ENCODE assay signal across 12 cellular contexts in the genomic region with DNA sequence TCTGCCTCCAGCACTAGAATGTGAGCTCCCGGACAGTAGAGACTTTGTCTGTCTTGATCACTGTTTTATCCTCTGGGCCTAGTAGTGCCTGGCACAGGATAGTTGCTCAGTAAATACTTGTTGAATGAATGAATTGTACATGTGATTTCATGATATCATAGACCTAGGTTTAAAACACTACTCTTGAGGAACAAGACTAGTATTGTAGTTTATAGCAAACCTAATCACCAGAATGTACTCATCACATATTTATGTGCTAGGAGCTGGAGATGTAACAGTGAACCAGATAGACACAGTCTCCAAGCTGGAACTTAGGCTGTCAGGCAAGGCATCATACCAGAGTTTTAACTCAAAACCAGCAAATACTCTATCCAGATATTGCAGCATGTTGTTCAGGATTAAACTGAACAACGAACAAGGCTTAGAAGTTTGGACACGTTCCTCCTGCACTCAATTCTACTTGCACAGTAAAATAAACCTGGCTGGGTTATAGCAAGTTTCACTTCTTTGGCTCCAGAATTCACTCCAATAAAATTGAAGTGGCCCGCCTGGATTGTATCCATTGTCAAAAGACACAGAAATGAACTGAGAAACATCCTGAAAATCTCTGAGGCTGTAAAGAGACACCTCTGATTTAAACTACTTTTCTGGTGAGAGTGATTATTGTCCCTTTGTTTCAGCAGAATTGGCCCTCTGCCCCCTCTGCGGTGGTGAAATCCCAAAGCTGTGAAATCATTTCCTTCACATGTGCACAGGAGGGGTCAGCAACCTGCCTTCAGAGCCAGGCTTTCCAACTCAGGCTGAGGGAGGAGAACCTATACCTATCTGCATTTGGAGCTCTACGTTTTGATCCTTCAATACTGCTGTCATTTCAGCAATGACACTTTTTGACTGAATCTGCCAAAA. TPM values are rescaled to one million over a fixed set of nuclear protein-coding genes. Genes with fewer than 3 reads are reported as not detected.
A peak's percentile ranks its signal among the peaks of the same experiment; 100 is the strongest.
DNase-seq lines count a peak whose midpoint lies in the region; ATAC-seq, FAIRE-seq and TF ChIP-seq lines count a peak whose summit lies in the region.
"Had no signal": no experiment of that assay in that cellular context is flagged by ENCODE, and none has a peak within 500 bp of the region (broad histone marks: within the 10 kb centered on the region; RNA-seq: fewer than 3 reads in every experiment).

No MANE protein-coding gene starts in this region.

- DNase-seq in SKM-1 treated with dmso at 0.1 percent for 144 hours (lab: John Stamatoyannopoulos, UW; ENCODE audit: unreplicated experiment): peak; percentile 2
- DNase-seq in SKM-1 (lab: John Stamatoyannopoulos, UW; ENCODE audit: unreplicated experiment): no peak
- no peak for DNase-seq in chondrocyte (ENCODE audit: low spot score)
- peak in 1 of 2 donors; percentile 51 for DNase-seq in left lung
- peak; percentile 47 for DNase-seq in transverse colon
- no peak for DNase-seq in NCI-H748 treated with DMSO at 0.1 percent for 48 hours (lab: John Stamatoyannopoulos, UW)
- no peak for DNase-seq in frontal cortex (ENCODE audit: low spot score in 2 of 2)
- no peak for DNase-seq in AG08396 (ENCODE audit: low spot score)
- DNase-seq: 8988T, endodermal cell had no signal

- TF ChIP-seq EP300 in transverse colon (IDR thresholded peaks at IDR 0.05; ENCODE audit: low read depth): no peak

- peaks cover 59% of the 10 kb centered on the region for H3K4me1 Mint-ChIP-seq in chondrocyte (ENCODE audit: low read depth)

- H3K27ac Mint-ChIP-seq in chondrocyte (ENCODE audit: unreplicated experiment): peak overlapping the region; percentile 76
- H3K27ac Mint-ChIP-seq: endodermal cell had no signal

- 59 to 67% methylated on average over 1 to 6 of the region's 6 CpGs for WGBS in transverse colon (ENCODE audit: low coverage in 1 of 2), 2 donors

- no peak overlapping the region for H3K4me3 Mint-ChIP-seq in chondrocyte (ENCODE audit: unreplicated experiment)
- H3K4me3 Mint-ChIP-seq: endodermal cell had no signal

- intact Hi-C loops in left lung (cut with DNase I): no loop called here
- intact Hi-C loops in transverse colon (cut with DNase I; ENCODE audit: low total_unique reads): no loop called here

- H3K36me3 Mint-ChIP-seq in chondrocyte (ENCODE audit: low read depth): no peaks in the 10 kb centered on the region

- no peak for TF ChIP-seq POLR2A in transverse colon (IDR thresholded peaks at IDR 0.05)

- H3K9me3 Mint-ChIP-seq in chondrocyte (ENCODE audit: low read depth): peaks cover 5% of the 10 kb centered on the region

- in situ Hi-C loops in transverse colon (cut with MboI; ENCODE audit: low pct_ligation_motif_present in 1 of 4, low pct_unique_long_range_greater_than_20kb in 1 of 4, low sequenced_read_pairs in 3 of 4): loop anchor here in 1 of 4 donors (25.0 kb wide), 1 partner anchor 110 kb away; a partner anchor contains a TSS

- H3K27me3 Mint-ChIP-seq in chondrocyte (ENCODE audit: low read depth): no peaks in the 10 kb centered on the region

- H3K27ac ChIP-seq in left lung (peak overlapping the region; percentile 28 to 89), transverse colon (peak overlapping the region; percentile 54 to 85 (median 75))
- H3K27ac ChIP-seq: suprapubic skin had no signal

- FAIRE-seq in frontal cortex (lab: Jason Lieb, UNC): no peak
- FAIRE-seq: K562 had no signal

- H3K4me1 ChIP-seq in left lung (peaks cover 25 to 93% of the 10 kb centered on the region in 2 donors), transverse colon (peaks cover 0 to 30% (median 4%) of the 10 kb centered on the region in 4 donors)

- H3K4me3 ChIP-seq in left lung: no peak overlapping the region
- no peak overlapping the region for H3K4me3 ChIP-seq in transverse colon
- H3K4me3 ChIP-seq: K562, suprapubic skin had no signal

- TF ChIP-seq CTCF in chondrocyte (IDR thresholded peaks at IDR 0.05) (no peak), left lung (IDR thresholded peaks at IDR 0.05) (no peak), transverse colon (IDR thresholded peaks at IDR 0.05) (no peak)

- no peaks in the 10 kb centered on the region for H3K36me3 ChIP-seq in left lung
- H3K36me3 ChIP-seq in transverse colon: no peaks in the 10 kb centered on the region
- H3K36me3 ChIP-seq: suprapubic skin had no signal

- ATAC-seq in left lung: peak; percentile 26
- ATAC-seq: K562 had no signal

- H3K27me3 ChIP-seq in left lung: no peaks in the 10 kb centered on the region
- no peaks in the 10 kb centered on the region for H3K27me3 ChIP-seq in transverse colon
- H3K27me3 ChIP-seq: suprapubic skin had no signal

- H3K9me3 ChIP-seq in left lung: no peaks in the 10 kb centered on the region
- no peaks in the 10 kb centered on the region for H3K9me3 ChIP-seq in transverse colon
- H3K9me3 ChIP-seq: suprapubic skin had no signal

RNA-seq across cellular contexts. Expression of a gene that starts 23.2 kb away (rescaled TPM):
- total RNA-seq in chondrocyte: 2.0 to 2.4 TPM (median 2.2 TPM) in 3 replicates
- 10 to 100 TPM in 1 of 2 donors, 1 to 10 TPM in 1; 6.6 to 15.0 TPM for total RNA-seq in left lung
- 1 to 10 TPM in 3 of 4 donors, under 1 TPM in 1; 0.37 to 4.4 (median 3.0) TPM for total RNA-seq in transverse colon
- total RNA-seq in frontal cortex: 0.82 TPM

RNA-seq across cellular contexts. Expression of a gene that starts 35.0 kb away (rescaled TPM):
- total RNA-seq in chondrocyte (31.1 to 38.1 TPM (median 31.2 TPM) in 3 replicates), left lung (10 to 100 TPM; 22.3 to 42.5 TPM), transverse colon (100 to 1,000 TPM in 1 of 4 donors, 10 to 100 TPM in 3; 12.7 to 134 (median 24.9) TPM), frontal cortex (17.5 TPM)

Comparison
In these comparisons a context has a peak if more than half of its experiments do, and no peak if none do; other contexts are left out.
1. DNase-seq: peak in SKM-1 treated with dmso at 0.1 percent for 144 hours (single experiment) and transverse colon (single experiment); none in SKM-1 (single experiment), chondrocyte (single experiment), NCI-H748 treated with DMSO at 0.1 percent for 48 hours (single experiment), frontal cortex (0 of 2) and AG08396 (single experiment).